Comparison of ENCODE assay signal across 13 cellular contexts in genomic region chr5:107704686-107705389, GRCh38. TPM values are rescaled to one million over a fixed set of nuclear protein-coding genes. Genes with fewer than 3 reads are reported as not detected.
A peak's percentile ranks its signal among the peaks of the same experiment; 100 is the strongest.
DNase-seq lines count a peak whose midpoint lies in the region; ATAC-seq and TF ChIP-seq lines count a peak whose summit lies in the region.
"Had no signal": no experiment of that assay in that cellular context is flagged by ENCODE, and none has a peak within 500 bp of the region (broad histone marks: within the 10 kb centered on the region; RNA-seq: fewer than 3 reads in every experiment).

No MANE protein-coding gene starts in this region.

- intact Hi-C loops in psoas muscle (cut with DNase I) = no loop called here

- ATAC-seq in HG03139 (IDR thresholded peaks at IDR 0.05; ENCODE audit: unreplicated experiment) = no peak
- no peak for ATAC-seq in psoas muscle
- ATAC-seq: activated CD8-positive, alpha-beta T cell treated with anti-CD3 and anti-CD28 coated beads, Interleukin-2, amount 10 ng/mL, durations not matched to agents 7 days and 5 days; left ventricle myocardium superior had no signal

- CTCF ChIA-PET in AG04449 (lab: Yijun Ruan, JAX) = no interaction called here

- POLR2A ChIA-PET in AG04449 (lab: Yijun Ruan, JAX) = no interaction called here

- H3K4me1 ChIP-seq in psoas muscle = no peaks in the 10 kb centered on the region
- H3K4me1 ChIP-seq: testis had no signal

- TF ChIP-seq CTCF in AG04449 (IDR thresholded peaks at IDR 0.05; ENCODE audit: insufficient read depth, low read length, missing control alignments) = no peak
- TF ChIP-seq CTCF in choroid plexus epithelial cell (conservative IDR thresholded peaks at IDR 0.05; ENCODE audit: low read depth, low read length) = no peak
- no peak for TF ChIP-seq CTCF in psoas muscle (IDR thresholded peaks at IDR 0.05)

- no peaks in the 10 kb centered on the region for H3K36me3 ChIP-seq in psoas muscle (ENCODE audit: insufficient read depth in 1 of 2, low read depth in 1 of 2)

- H3K4me3 ChIP-seq in AG04449 (ENCODE audit: low read depth, low read length) (peak overlapping the region; percentile 18; the same call in 1 of the 2 replicates), choroid plexus epithelial cell (ENCODE audit: low read depth, low read length) (peak overlapping the region; percentile 53), psoas muscle (no peak overlapping the region)
- H3K4me3 ChIP-seq: testis had no signal

- DNase-seq in AG04449 (ENCODE audit: low read depth, low spot score) (no peak), NCI-H1930 (lab: John Stamatoyannopoulos, UW) (peak; percentile 48 to 71), choroid plexus epithelial cell (ENCODE audit: low read depth) (peak; percentile 24), myocyte (ENCODE audit: low read depth) (peak; percentile 12), NCI-H510A (lab: John Stamatoyannopoulos, UW) (no peak), psoas muscle (no peak), AG20443 (ENCODE audit: low spot score) (no peak)
- DNase-seq: activated CD8-positive, alpha-beta T cell treated with anti-CD3 and anti-CD28 coated beads, Interleukin-2, amount 10 ng/mL, durations not matched to agents 7 days and 5 days; hypothalamus; left ventricle myocardium superior; SHP77 treated with DMSO at 0.1 percent for 48 hours; testis had no signal

- no peak overlapping the region for H3K27ac ChIP-seq in psoas muscle
- H3K27ac ChIP-seq: testis had no signal

- no peaks in the 10 kb centered on the region for H3K27me3 ChIP-seq in psoas muscle (ENCODE audit: insufficient read depth in 3 of 3, low read length in 2 of 3)
- H3K27me3 ChIP-seq: testis had no signal

- H3K9me3 ChIP-seq in psoas muscle = peaks cover 3% of the 10 kb centered on the region
- H3K9me3 ChIP-seq: testis had no signal

- 29 to 35% (median 30%) methylated on average over 12 of the region's 12 CpGs for WGBS in psoas muscle, 3 donors

RNA-seq across cellular contexts. Expression of gene EFNA5, which starts 34.1 kb away (rescaled TPM):
- total RNA-seq in myocyte (8.2 and 18.2 TPM in 2 replicates), psoas muscle (1 to 10 TPM; 1.1 to 5.4 (median 3.6) TPM)
- polyA plus RNA-seq in myocyte (2012) = 8.2 TPM
- 1 to 10 TPM in 1 of 3 donors, under 1 TPM in 2; 0.32 to 2.8 (median 0.52) TPM for polyA plus RNA-seq in psoas muscle
- total RNA-seq: activated CD8-positive, alpha-beta T cell treated with anti-CD3 and anti-CD28 coated beads, Interleukin-2, amount 10 ng/mL, durations not matched to agents 7 days and 5 days had no signal

Comparison
In these comparisons a context has a peak if more than half of its experiments do, and no peak if none do; other contexts are left out.
1. DNase-seq: peak in NCI-H1930 (2 of 2), choroid plexus epithelial cell (single experiment) and myocyte (single experiment); none in AG04449 (single experiment), NCI-H510A (single experiment), psoas muscle (0 of 2) and AG20443 (single experiment).